In the genomic region with DNA sequence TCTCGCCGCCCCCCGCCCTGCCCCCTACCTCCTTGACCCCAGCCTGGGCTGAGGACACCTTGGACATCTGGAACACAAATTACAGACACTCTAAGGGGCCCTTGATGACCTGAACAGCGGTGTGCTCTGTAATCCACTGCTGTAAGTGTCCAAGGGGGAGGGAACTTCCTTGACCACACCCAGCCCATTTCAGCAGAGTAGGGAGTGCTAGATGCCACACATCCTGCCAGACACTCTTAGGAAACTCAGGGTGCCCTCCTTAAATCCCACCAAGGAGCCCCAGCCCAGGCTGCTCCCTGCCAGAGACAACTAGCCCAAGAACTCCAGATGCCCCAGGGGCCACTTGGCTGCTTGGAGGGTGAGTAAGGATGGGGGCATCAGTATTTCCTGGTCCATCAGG, we compare ENCODE assay signal across 19 cellular contexts.
DNase-seq lines count a peak whose midpoint lies in the region; ATAC-seq, FAIRE-seq and TF ChIP-seq lines count a peak whose summit lies in the region.
"Had no signal": no experiment of that assay in that cellular context is flagged by ENCODE, and none has a peak within 500 bp of the region (broad histone marks: within the 10 kb centered on the region; RNA-seq: fewer than 3 reads in every experiment).

No MANE protein-coding gene starts in this region.

- H3K27ac ChIP-seq in coronary artery, result no peak overlapping the region
- H3K27ac ChIP-seq: C4-2B, HL-60 had no signal

- H3K27me3 Mint-ChIP-seq in activated naive CD8-positive, alpha-beta T cell, result peaks cover 24% of the 10 kb centered on the region
- H3K27me3 Mint-ChIP-seq in activated naive CD8-positive, alpha-beta T cell treated with anti-CD3 and anti-CD28 coated beads, Interleukin-2, amount 50 U/mL, for 24 hours, result peaks cover 34% of the 10 kb centered on the region
- peaks cover 59% of the 10 kb centered on the region for H3K27me3 Mint-ChIP-seq in nephron progenitor cell (ENCODE audit: low read depth, poor library complexity)

- H3K4me3 Mint-ChIP-seq in activated naive CD8-positive, alpha-beta T cell, result peak overlapping the region; percentile 69
- H3K4me3 Mint-ChIP-seq in activated naive CD8-positive, alpha-beta T cell treated with anti-CD3 and anti-CD28 coated beads, Interleukin-2, amount 50 U/mL, for 24 hours, result no peak overlapping the region
- peak overlapping the region; percentile 83 for H3K4me3 Mint-ChIP-seq in nephron progenitor cell

- DNase-seq in activated naive CD8-positive, alpha-beta T cell treated with anti-CD3 and anti-CD28 coated beads, Interleukin-2, amount 50 U/mL, for 24 hours, result no peak
- DNase-seq in coronary artery (ENCODE audit: low spot score), result peak; percentile 64
- DNase-seq in nephron progenitor cell, result no peak
- no peak for DNase-seq in urothelium cell line (ENCODE audit: low spot score)
- no peak for DNase-seq in omental fat pad (ENCODE audit: low spot score)
- no peak for DNase-seq in NCI-H345 (lab: John Stamatoyannopoulos, UW)
- DNase-seq: DND-41; NCI-H1417; NCI-H1930; NCI-H446; NCI-H69; NK-92 treated with Interleukin-12 subunit alpha and Interleukin-12 subunit beta, amount 100 ng/mL, for 24 hours; SIG-M5 had no signal

- H3K9me3 Mint-ChIP-seq in activated naive CD8-positive, alpha-beta T cell (ENCODE audit: low read depth), result no peaks in the 10 kb centered on the region
- no peaks in the 10 kb centered on the region for H3K9me3 Mint-ChIP-seq in activated naive CD8-positive, alpha-beta T cell treated with anti-CD3 and anti-CD28 coated beads, Interleukin-2, amount 50 U/mL, for 24 hours
- H3K9me3 Mint-ChIP-seq in nephron progenitor cell, result peaks cover 7% of the 10 kb centered on the region

- no peak overlapping the region for H3K4me3 ChIP-seq in coronary artery

- peak; percentile 9 for FAIRE-seq in urothelium cell line (lab: Jason Lieb, UNC)
- FAIRE-seq: GM12878, HTR-8/SVneo had no signal

- no peak for ATAC-seq in activated naive CD8-positive, alpha-beta T cell treated with anti-CD3 and anti-CD28 coated beads, Interleukin-2, amount 50 U/mL, for 24 hours
- ATAC-seq in omental fat pad (ENCODE audit: low FRiP score), result no peak
- no peak for ATAC-seq in GM21717 (IDR thresholded peaks at IDR 0.05; ENCODE audit: unreplicated experiment)
- ATAC-seq: GM12878 had no signal

- TF ChIP-seq CTCF in coronary artery (IDR thresholded peaks at IDR 0.05) (no peak), nephron progenitor cell (IDR thresholded peaks at IDR 0.05) (no peak), omental fat pad (IDR thresholded peaks at IDR 0.05) (no peak)

- no peak overlapping the region for H3K27ac Mint-ChIP-seq in activated naive CD8-positive, alpha-beta T cell
- no peak overlapping the region for H3K27ac Mint-ChIP-seq in activated naive CD8-positive, alpha-beta T cell treated with anti-CD3 and anti-CD28 coated beads, Interleukin-2, amount 50 U/mL, for 24 hours
- H3K27ac Mint-ChIP-seq in nephron progenitor cell, result no peak overlapping the region

- no peaks in the 10 kb centered on the region for H3K36me3 Mint-ChIP-seq in activated naive CD8-positive, alpha-beta T cell
- no peaks in the 10 kb centered on the region for H3K36me3 Mint-ChIP-seq in activated naive CD8-positive, alpha-beta T cell treated with anti-CD3 and anti-CD28 coated beads, Interleukin-2, amount 50 U/mL, for 24 hours (ENCODE audit: low read depth)
- H3K36me3 Mint-ChIP-seq in nephron progenitor cell (ENCODE audit: low read depth), result no peaks in the 10 kb centered on the region

- H3K4me1 Mint-ChIP-seq in activated naive CD8-positive, alpha-beta T cell (ENCODE audit: low read depth), result peaks cover 6% of the 10 kb centered on the region
- peaks cover 10% of the 10 kb centered on the region for H3K4me1 Mint-ChIP-seq in activated naive CD8-positive, alpha-beta T cell treated with anti-CD3 and anti-CD28 coated beads, Interleukin-2, amount 50 U/mL, for 24 hours
- peaks cover 57% of the 10 kb centered on the region for H3K4me1 Mint-ChIP-seq in nephron progenitor cell
